ENCODE assay signal across 2 cellular contexts in the genomic region with DNA sequence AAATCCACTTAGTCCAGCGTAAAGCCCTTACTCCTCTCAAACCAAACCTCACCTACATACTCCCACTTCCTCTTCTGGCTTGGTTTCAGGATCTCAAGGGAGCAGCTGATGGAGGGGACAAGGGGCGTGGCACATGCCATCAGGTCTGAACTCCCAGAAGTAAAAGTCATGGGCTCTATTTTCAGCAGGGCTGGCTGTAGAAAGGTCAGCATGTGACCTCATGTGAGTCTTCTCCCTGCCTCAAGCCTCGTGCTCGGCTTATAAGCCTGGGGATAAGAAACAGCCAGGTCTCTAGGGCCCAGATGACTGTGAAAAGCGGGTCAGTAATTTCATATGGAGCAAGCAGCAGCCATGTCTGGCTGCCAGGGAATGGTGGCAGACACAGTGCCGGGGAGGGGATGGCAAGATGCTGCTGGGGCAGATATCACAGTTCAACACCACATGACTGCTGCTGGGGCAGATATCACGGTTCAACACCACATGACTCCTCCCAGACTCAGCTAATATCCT.
A peak's percentile ranks its signal among the peaks of the same experiment; 100 is the strongest.
TF ChIP-seq lines count a peak whose summit lies in the region.

No MANE protein-coding gene starts in this region.

TF ChIP-seq in GM12878, 131 proteins besides CTCF, POLR2A, EP300 and RAD21 (continued from another document):
- no peak for TF ChIP-seq E4F1 (IDR thresholded peaks at IDR 0.05; ENCODE audit: borderline replicate concordance, partially characterized antibody)
- TF ChIP-seq, protein P1, sequence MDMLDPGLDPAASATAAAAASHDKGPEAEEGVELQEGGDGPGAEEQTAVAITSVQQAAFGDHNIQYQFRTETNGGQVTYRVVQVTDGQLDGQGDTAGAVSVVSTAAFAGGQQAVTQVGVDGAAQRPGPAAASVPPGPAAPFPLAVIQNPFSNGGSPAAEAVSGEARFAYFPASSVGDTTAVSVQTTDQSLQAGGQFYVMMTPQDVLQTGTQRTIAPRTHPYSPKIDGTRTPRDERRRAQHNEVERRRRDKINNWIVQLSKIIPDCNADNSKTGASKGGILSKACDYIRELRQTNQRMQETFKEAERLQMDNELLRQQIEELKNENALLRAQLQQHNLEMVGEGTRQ (IDR thresholded peaks at IDR 0.05; ENCODE audit: borderline replicate concordance, low read depth, low read length), result no peak
- no peak for TF ChIP-seq ATF3 (IDR thresholded peaks at IDR 0.05; ENCODE audit: borderline replicate concordance, extremely low read depth, low read depth, low read length)
- TF ChIP-seq SPI1 (IDR thresholded peaks at IDR 0.05; ENCODE audit: borderline replicate concordance, insufficient read depth, low read depth, low read length), result peak; percentile 62; the same call in 1 of the 2 replicates
- TF ChIP-seq RB1 (IDR thresholded peaks at IDR 0.05; ENCODE audit: borderline replicate concordance), result no peak
- TF ChIP-seq SIN3A (IDR thresholded peaks at IDR 0.05; ENCODE audit: low read depth, low read length), result no peak
- no peak for TF ChIP-seq ZNF687 (IDR thresholded peaks at IDR 0.05)
- no peak for TF ChIP-seq BCL11A (IDR thresholded peaks at IDR 0.05; ENCODE audit: low read depth, low read length)
- no peak for TF ChIP-seq MXI1 (IDR thresholded peaks at IDR 0.05; ENCODE audit: low read depth, low read length)

TF ChIP-seq in SK-N-SH, 30 proteins besides CTCF, POLR2A, EP300 and RAD21 (continued from another document):
- TF ChIP-seq SMC3 (IDR thresholded peaks at IDR 0.05; ENCODE audit: low read depth, low read length) (no peak), POLR2AphosphoS5 (IDR thresholded peaks at IDR 0.05; ENCODE audit: low read depth, low read length) (no peak)
TF ChIP-seq in SK-N-SH: peak in this region for 0.
